18 cellular contexts compared by ENCODE assay signal in the genomic region with DNA sequence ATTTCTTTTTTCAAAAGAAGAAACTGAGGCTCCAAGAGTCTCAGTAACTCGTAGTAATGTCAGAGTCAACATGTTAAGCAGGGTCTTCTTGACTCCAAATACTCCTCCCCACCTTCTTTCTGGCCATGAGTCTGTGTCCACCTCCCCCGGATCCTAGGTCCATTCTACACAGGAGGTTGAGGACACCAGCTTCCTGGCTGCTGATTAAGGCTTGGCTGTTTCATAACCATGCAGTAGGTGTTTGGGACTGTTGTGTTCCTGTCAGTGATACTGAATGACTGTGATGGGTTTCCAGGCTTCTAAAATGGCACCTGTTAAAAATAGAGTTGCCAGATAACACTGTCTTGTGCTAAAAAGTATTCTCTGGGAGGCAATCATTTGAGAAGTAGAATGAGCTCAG. TPM values are rescaled to one million over a fixed set of nuclear protein-coding genes. Genes with fewer than 3 reads are reported as not detected.
DNase-seq lines count a peak whose midpoint lies in the region; ATAC-seq lines count a peak whose summit lies in the region.
"Had no signal": no experiment of that assay in that cellular context is flagged by ENCODE, and none has a peak within 500 bp of the region (broad histone marks: within the 10 kb centered on the region; RNA-seq: fewer than 3 reads in every experiment).

No MANE protein-coding gene starts in this region.

- intact Hi-C loops in left cardiac atrium (cut with DNase I), result no loop called here

- peak; percentile 24 for DNase-seq in DMS 273 (lab: John Stamatoyannopoulos, UW; ENCODE audit: unreplicated experiment)
- DNase-seq in DMS 273 treated with DMSO at 0.1 percent for 48 hours (lab: John Stamatoyannopoulos, UW), result no peak
- DNase-seq in left cardiac atrium, result no peak
- peak; percentile 31 for DNase-seq in occipital lobe (lab: John Stamatoyannopoulos, UW)
- no peak for DNase-seq in retina
- no peak for DNase-seq in CD1c-positive myeloid dendritic cell (ENCODE audit: extremely low spot score)
- DNase-seq: H9, Kasumi-1, NCI-H1417 treated with DMSO at 0.1 percent for 48 hours, NCI-H2029, NCI-H2171 treated with DMSO at 0.1 percent for 48 hours, NCI-H510A, NCI-H82 had no signal

- H3K27ac ChIP-seq in temporal lobe (ENCODE audit: low read depth, low read length), result peak overlapping the region; percentile 48
- H3K27ac ChIP-seq: 22Rv1, BLaER1 had no signal

- ATAC-seq in left cardiac atrium, result peak; percentile 54 to 71
- no peak for ATAC-seq in GM18502 (IDR thresholded peaks at IDR 0.05; ENCODE audit: poor library complexity, unreplicated experiment)
- ATAC-seq: Panc1 had no signal

RNA-seq across cellular contexts. Expression of a gene that starts 18.2 kb away (rescaled TPM):
- total RNA-seq in left cardiac atrium (10 to 100 TPM; 31.0 to 46.9 TPM), occipital lobe (50.4 TPM), temporal lobe (34.7 TPM)

Comparison
In these comparisons a context has a peak if more than half of its experiments do, and no peak if none do; other contexts are left out.
1. DNase-seq: peak in DMS 273 (single experiment) and occipital lobe (single experiment); none in DMS 273 treated with DMSO at 0.1 percent for 48 hours (single experiment), left cardiac atrium (single experiment), retina (single experiment) and CD1c-positive myeloid dendritic cell (single experiment).